ENCODE assay signal across 22 cellular contexts in genomic region chr2:235444101-235444597, GRCh38. TPM values are rescaled to one million over a fixed set of nuclear protein-coding genes. Genes with fewer than 3 reads are reported as not detected.
DNase-seq lines count a peak whose midpoint lies in the region; ATAC-seq and TF ChIP-seq lines count a peak whose summit lies in the region.
"Had no signal": no experiment of that assay in that cellular context is flagged by ENCODE, and none has a peak within 500 bp of the region (broad histone marks: within the 10 kb centered on the region; RNA-seq: fewer than 3 reads in every experiment).

No MANE protein-coding gene starts in this region.

- H3K36me3 Mint-ChIP-seq in nephron progenitor cell (ENCODE audit: low read depth) = no peaks in the 10 kb centered on the region
- H3K36me3 Mint-ChIP-seq: activated naive CD4-positive, alpha-beta T cell treated with anti-CD3 and anti-CD28 coated beads, Interleukin-2, amount 50 U/mL, for 72 hours; CD4-positive, alpha-beta memory T cell had no signal

- no peak overlapping the region for H3K4me3 Mint-ChIP-seq in nephron progenitor cell
- H3K4me3 Mint-ChIP-seq: activated T-helper 1 cell treated with anti-CD3 and anti-CD28 coated beads, Interleukin-12 subunit alpha, Interleukin-12 subunit beta, Interleukin-2, Interleukin-4 antibody, amounts not matched to agents 30 ng/mL and 10 ng/mL and 1 ng/mL, durations not matched to agents 14 hours and 24 hours and 36 hours; CD4-positive, alpha-beta memory T cell had no signal

- peaks cover 5% of the 10 kb centered on the region for H3K4me1 Mint-ChIP-seq in nephron progenitor cell
- H3K4me1 Mint-ChIP-seq: nephron had no signal

- peak overlapping the region; percentile 36 for H3K27ac Mint-ChIP-seq in nephron progenitor cell
- H3K27ac Mint-ChIP-seq: activated naive CD4-positive, alpha-beta T cell treated with anti-CD3 and anti-CD28 coated beads, Interleukin-2, amount 50 U/mL, for 72 hours; activated T-helper 1 cell treated with anti-CD3 and anti-CD28 coated beads, Interleukin-12 subunit alpha, Interleukin-12 subunit beta, Interleukin-2, Interleukin-4 antibody, amounts not matched to agents 30 ng/mL and 10 ng/mL and 1 ng/mL, durations not matched to agents 14 hours and 24 hours and 36 hours; CD4-positive, alpha-beta memory T cell had no signal

- no peak overlapping the region for H3K4me3 ChIP-seq in LNCaP clone FGC (ENCODE audit: low read depth, low read length)
- no peak overlapping the region for H3K4me3 ChIP-seq in colonic mucosa
- H3K4me3 ChIP-seq: tibial artery had no signal

- no peaks in the 10 kb centered on the region for H3K36me3 ChIP-seq in colonic mucosa
- H3K36me3 ChIP-seq: tibial artery had no signal

- H3K9me3 ChIP-seq in colonic mucosa = no peaks in the 10 kb centered on the region
- H3K9me3 ChIP-seq: tibial artery had no signal

- DNase-seq in COLO668 (lab: John Stamatoyannopoulos, UW; ENCODE audit: unreplicated experiment) (peak; percentile 38), LNCaP clone FGC (ENCODE audit: low read depth) (peak; percentile 52), colonic mucosa (peak; percentile 27), nephron progenitor cell (no peak), amygdala (lab: John Stamatoyannopoulos, UW) (no peak), SKM-1 treated with dmso at 0.1 percent for 144 hours (lab: John Stamatoyannopoulos, UW; ENCODE audit: unreplicated experiment) (no peak)
- no peak for DNase-seq in activated CD4-positive, CD25-positive, alpha-beta regulatory T cell (lab: John Stamatoyannopoulos, UW)
- DNase-seq: activated CD4-positive, alpha-beta T cell treated with anti-CD3 and anti-CD28 coated beads for 1 hour; CD4-positive, alpha-beta memory T cell; effector CD4-positive, alpha-beta T cell; MV-4-11; NCI-H1930; NCI-H226; stimulated activated CD4-positive, alpha-beta T cell treated with anti-CD3 and anti-CD28 coated beads, Interleukin-1b, Interleukin-23, amount 100 ng/mL, for 48 hours; stimulated activated naive CD4-positive, alpha-beta T cell treated with Interleukin-2 at 50 U/mL for 16 hours; T-helper 9 cell; tibial artery had no signal

- H3K27me3 Mint-ChIP-seq in nephron progenitor cell (ENCODE audit: low read depth, poor library complexity) = peaks cover 14% of the 10 kb centered on the region

- intact Hi-C loops in colonic mucosa (cut with DNase I) = no loop called here

- H3K4me1 ChIP-seq in colonic mucosa = no peaks in the 10 kb centered on the region
- H3K4me1 ChIP-seq: tibial artery had no signal

- no peak for ATAC-seq in GM18498 (IDR thresholded peaks at IDR 0.05; ENCODE audit: unreplicated experiment)
- ATAC-seq: activated naive CD4-positive, alpha-beta T cell treated with anti-CD3 and anti-CD28 coated beads, Interleukin-2, amount 50 U/mL, for 72 hours; Panc1 had no signal

- H3K9me3 Mint-ChIP-seq in nephron progenitor cell = peaks cover 3% of the 10 kb centered on the region
- H3K9me3 Mint-ChIP-seq: activated T-helper 1 cell treated with anti-CD3 and anti-CD28 coated beads, Interleukin-12 subunit alpha, Interleukin-12 subunit beta, Interleukin-2, Interleukin-4 antibody, amounts not matched to agents 30 ng/mL and 10 ng/mL and 1 ng/mL, durations not matched to agents 14 hours and 24 hours and 36 hours; nephron had no signal

- TF ChIP-seq CTCF in LNCaP clone FGC (IDR thresholded peaks at IDR 0.05; ENCODE audit: control insufficient read depth, extremely low read depth, insufficient read depth) (no peak), colonic mucosa (IDR thresholded peaks at IDR 0.05) (no peak), nephron progenitor cell (IDR thresholded peaks at IDR 0.05) (no peak)

- no peak overlapping the region for H3K27ac ChIP-seq in colonic mucosa
- H3K27ac ChIP-seq: tibial artery had no signal

- H3K9ac ChIP-seq in colonic mucosa (ENCODE audit: low read depth in 2 of 2, low read length in 2 of 2) = no peak overlapping the region

- no peaks in the 10 kb centered on the region for H3K27me3 ChIP-seq in colonic mucosa

RNA-seq across cellular contexts. Expression of gene AGAP1, which starts 49.7 kb away (rescaled TPM):
- total RNA-seq in colonic mucosa = 10 to 100 TPM; 62.1 to 62.9 TPM

Comparison
In these comparisons a context has a peak if more than half of its experiments do, and no peak if none do; other contexts are left out.
1. DNase-seq: peak in COLO668 (single experiment), LNCaP clone FGC (single experiment) and colonic mucosa (single experiment); none in nephron progenitor cell (single experiment), activated CD4-positive, CD25-positive, alpha-beta regulatory T cell (0 of 4), amygdala (0 of 56) and SKM-1 treated with dmso at 0.1 percent for 144 hours (single experiment).